In the genomic region with DNA sequence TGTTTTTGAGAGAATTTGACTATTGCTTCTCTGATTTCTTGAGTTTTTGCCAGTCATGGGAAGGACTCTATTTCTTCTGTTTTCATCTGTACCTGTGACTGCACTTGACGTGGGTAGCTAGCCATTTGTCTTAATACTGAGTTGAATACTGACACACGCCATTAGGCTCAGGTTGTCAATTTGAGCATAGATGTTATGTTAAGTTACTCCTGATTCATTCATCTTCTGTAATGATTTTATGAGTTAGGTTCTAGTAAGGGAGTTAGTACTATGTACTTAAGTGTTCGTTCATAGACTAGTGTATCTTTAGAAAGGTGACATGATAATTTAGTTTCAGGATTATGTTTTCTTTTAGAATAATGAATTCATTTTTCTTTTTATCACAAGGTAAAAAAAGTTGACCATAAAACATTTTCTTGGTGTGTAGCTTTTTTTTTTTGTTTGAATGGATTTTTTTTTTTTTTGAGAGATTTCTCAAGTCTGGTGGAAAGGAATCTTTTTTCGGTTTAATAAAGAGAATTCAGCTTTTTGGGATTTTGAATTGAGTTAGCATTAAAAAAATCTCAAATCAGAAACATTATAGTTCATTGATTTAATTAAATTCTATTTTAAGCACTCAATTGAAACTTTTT, we compare ENCODE assay signal across 8 cellular contexts. TPM values are rescaled to one million over a fixed set of nuclear protein-coding genes. Genes with fewer than 3 reads are reported as not detected.
DNase-seq lines count a peak whose midpoint lies in the region; ATAC-seq, FAIRE-seq and TF ChIP-seq lines count a peak whose summit lies in the region.

No MANE protein-coding gene starts in this region.

- H3K9ac ChIP-seq in kidney (ENCODE audit: low read length in 2 of 2): peak overlapping the region; percentile 45 to 84

- 64 to 66% methylated on average over 4 of the region's 4 CpGs for WGBS in tibial nerve, 2 donors

- no peaks in the 10 kb centered on the region for H3K9me3 Mint-ChIP-seq in activated naive CD4-positive, alpha-beta T cell treated with anti-CD3 and anti-CD28 coated beads for 36 hours
- no peaks in the 10 kb centered on the region for H3K9me3 Mint-ChIP-seq in activated naive CD4-positive, alpha-beta T cell treated with anti-CD3 and anti-CD28 coated beads, Interleukin-2, amount 50 U/mL, for 72 hours
- H3K9me3 Mint-ChIP-seq in activated T-helper 1 cell treated with anti-CD3 and anti-CD28 coated beads, Interleukin-12 subunit alpha, Interleukin-12 subunit beta, Interleukin-2, Interleukin-4 antibody, amounts not matched to agents 30 ng/mL and 10 ng/mL and 1 ng/mL, durations not matched to agents 14 hours and 24 hours and 36 hours: no peaks in the 10 kb centered on the region

- peaks cover 66% of the 10 kb centered on the region for H3K27me3 Mint-ChIP-seq in activated naive CD4-positive, alpha-beta T cell treated with anti-CD3 and anti-CD28 coated beads for 36 hours (ENCODE audit: low read depth)
- H3K27me3 Mint-ChIP-seq in activated T-helper 1 cell treated with anti-CD3 and anti-CD28 coated beads, Interleukin-12 subunit alpha, Interleukin-12 subunit beta, Interleukin-2, Interleukin-4 antibody, amounts not matched to agents 30 ng/mL and 10 ng/mL and 1 ng/mL, durations not matched to agents 14 hours and 24 hours and 36 hours (ENCODE audit: insufficient read depth): peaks cover 60% of the 10 kb centered on the region

- H3K4me1 Mint-ChIP-seq in activated naive CD4-positive, alpha-beta T cell treated with anti-CD3 and anti-CD28 coated beads for 36 hours (ENCODE audit: low read depth): peaks cover 26% of the 10 kb centered on the region
- H3K4me1 Mint-ChIP-seq in activated T-helper 1 cell treated with anti-CD3 and anti-CD28 coated beads, Interleukin-12 subunit alpha, Interleukin-12 subunit beta, Interleukin-2, Interleukin-4 antibody, amounts not matched to agents 30 ng/mL and 10 ng/mL and 1 ng/mL, durations not matched to agents 14 hours and 24 hours and 36 hours (ENCODE audit: low read depth): peaks cover 69% of the 10 kb centered on the region

- H3K9me3 ChIP-seq in kidney (ENCODE audit: control insufficient read depth in 1 of 2, low read length in 2 of 2): no peaks in the 10 kb centered on the region
- H3K9me3 ChIP-seq in tibial nerve: no peaks in the 10 kb centered on the region

- DNase-seq in activated naive CD4-positive, alpha-beta T cell treated with anti-CD3 and anti-CD28 coated beads for 36 hours: no peak
- DNase-seq in activated naive CD4-positive, alpha-beta T cell treated with anti-CD3 and anti-CD28 coated beads, Interleukin-2, amount 50 U/mL, for 72 hours (ENCODE audit: low spot score in 2 of 2): no peak
- no peak for DNase-seq in activated T-helper 1 cell treated with anti-CD3 and anti-CD28 coated beads, Interleukin-12 subunit alpha, Interleukin-12 subunit beta, Interleukin-2, Interleukin-4 antibody, amounts not matched to agents 30 ng/mL and 10 ng/mL and 1 ng/mL, durations not matched to agents 14 hours and 24 hours and 36 hours (ENCODE audit: low spot score)
- DNase-seq in kidney (no peak), tibial nerve (ENCODE audit: low spot score in 2 of 2) (no peak), mucosa of gallbladder (ENCODE audit: low spot score) (no peak), SW 1271 (lab: John Stamatoyannopoulos, UW) (no peak)
- no peak for DNase-seq in activated CD4-positive, alpha-beta T cell treated with anti-CD3 and anti-CD28 coated beads for 48 hours

- peak overlapping the region in 1 of 2 donors; percentile 89 for H3K27ac ChIP-seq in kidney (ENCODE audit: low read depth in 2 of 2, low read length in 2 of 2)
- H3K27ac ChIP-seq in tibial nerve: peak overlapping the region in 1 of 4 donors; percentile 87

- H3K27me3 ChIP-seq in tibial nerve: peaks cover 0 to 7% of the 10 kb centered on the region in 2 donors

- TF ChIP-seq EP300 in tibial nerve (IDR thresholded peaks at IDR 0.05): no peak

- H3K4me1 ChIP-seq in kidney (ENCODE audit: control insufficient read depth in 1 of 2, insufficient read depth in 1 of 2, low read depth in 1 of 2, low read length in 2 of 2): peaks cover 8 to 18% of the 10 kb centered on the region in 2 donors
- H3K4me1 ChIP-seq in tibial nerve: peaks cover 0 to 50% (median 7%) of the 10 kb centered on the region in 4 donors

- peak; percentile 74 for FAIRE-seq in kidney (lab: Jason Lieb, UNC)

- peak overlapping the region; percentile 68 to 81 for H3K4me3 ChIP-seq in kidney (ENCODE audit: low read length in 2 of 2)
- peak overlapping the region; percentile 50 to 75 (median 64) for H3K4me3 ChIP-seq in tibial nerve

- CTCF ChIA-PET in activated naive CD4-positive, alpha-beta T cell treated with anti-CD3 and anti-CD28 coated beads for 36 hours (lab: Charles Lee): no interaction called here

- no peak for ATAC-seq in activated naive CD4-positive, alpha-beta T cell treated with anti-CD3 and anti-CD28 coated beads, Interleukin-2, amount 50 U/mL, for 72 hours

- H3K36me3 ChIP-seq in kidney (ENCODE audit: control insufficient read depth in 1 of 2, insufficient read depth in 2 of 2, low read length in 2 of 2): no peaks in the 10 kb centered on the region
- H3K36me3 ChIP-seq in tibial nerve: no peaks in the 10 kb centered on the region

- peaks cover 3% of the 10 kb centered on the region for H3K36me3 Mint-ChIP-seq in activated naive CD4-positive, alpha-beta T cell treated with anti-CD3 and anti-CD28 coated beads for 36 hours (ENCODE audit: low read depth)
- H3K36me3 Mint-ChIP-seq in activated naive CD4-positive, alpha-beta T cell treated with anti-CD3 and anti-CD28 coated beads, Interleukin-2, amount 50 U/mL, for 72 hours: peaks cover 5 to 22% of the 10 kb centered on the region in 2 donors
- peaks cover 5% of the 10 kb centered on the region for H3K36me3 Mint-ChIP-seq in activated T-helper 1 cell treated with anti-CD3 and anti-CD28 coated beads, Interleukin-12 subunit alpha, Interleukin-12 subunit beta, Interleukin-2, Interleukin-4 antibody, amounts not matched to agents 30 ng/mL and 10 ng/mL and 1 ng/mL, durations not matched to agents 14 hours and 24 hours and 36 hours (ENCODE audit: low read depth)

- TF ChIP-seq POLR2A in tibial nerve (IDR thresholded peaks at IDR 0.05): no peak

- intact Hi-C loops in activated naive CD4-positive, alpha-beta T cell treated with anti-CD3 and anti-CD28 coated beads for 36 hours (cut with micrococcal nuclease): loop anchor here (5.0 kb wide), 1 partner anchor 131 kb away; no protein-coding TSS in a partner anchor
- intact Hi-C loops in activated T-helper 1 cell treated with anti-CD3 and anti-CD28 coated beads, Interleukin-12 subunit alpha, Interleukin-12 subunit beta, Interleukin-2, Interleukin-4 antibody, amounts not matched to agents 30 ng/mL and 10 ng/mL and 1 ng/mL, durations not matched to agents 14 hours and 24 hours and 36 hours (cut with micrococcal nuclease): loop anchor here (5.0 kb wide), 3 partner anchors 876 to 1894 kb away; a partner anchor contains a TSS
- intact Hi-C loops in kidney (cut with DNase I): no loop called here

- H3K4me3 Mint-ChIP-seq in activated naive CD4-positive, alpha-beta T cell treated with anti-CD3 and anti-CD28 coated beads for 36 hours: peak overlapping the region; percentile 79
- H3K4me3 Mint-ChIP-seq in activated T-helper 1 cell treated with anti-CD3 and anti-CD28 coated beads, Interleukin-12 subunit alpha, Interleukin-12 subunit beta, Interleukin-2, Interleukin-4 antibody, amounts not matched to agents 30 ng/mL and 10 ng/mL and 1 ng/mL, durations not matched to agents 14 hours and 24 hours and 36 hours: peak overlapping the region; percentile 93

- TF ChIP-seq CTCF in kidney (IDR thresholded peaks at IDR 0.05; ENCODE audit: borderline replicate concordance, extremely low read depth, insufficient read depth): no peak
- no peak for TF ChIP-seq CTCF in tibial nerve (IDR thresholded peaks at IDR 0.05)

- H3K27ac Mint-ChIP-seq in activated naive CD4-positive, alpha-beta T cell treated with anti-CD3 and anti-CD28 coated beads for 36 hours: no peak overlapping the region
- peak overlapping the region in 1 of 2 donors; percentile 10 for H3K27ac Mint-ChIP-seq in activated naive CD4-positive, alpha-beta T cell treated with anti-CD3 and anti-CD28 coated beads, Interleukin-2, amount 50 U/mL, for 72 hours
- H3K27ac Mint-ChIP-seq in activated T-helper 1 cell treated with anti-CD3 and anti-CD28 coated beads, Interleukin-12 subunit alpha, Interleukin-12 subunit beta, Interleukin-2, Interleukin-4 antibody, amounts not matched to agents 30 ng/mL and 10 ng/mL and 1 ng/mL, durations not matched to agents 14 hours and 24 hours and 36 hours: peak overlapping the region; percentile 79

RNA-seq across cellular contexts. Expression of a gene that starts 1.7 kb away (rescaled TPM):
- 10 to 100 TPM; 12.5 to 13.9 TPM for total RNA-seq in activated naive CD4-positive, alpha-beta T cell treated with anti-CD3 and anti-CD28 coated beads for 36 hours
- 10 to 100 TPM; 13.5 to 15.4 TPM for total RNA-seq in activated naive CD4-positive, alpha-beta T cell treated with anti-CD3 and anti-CD28 coated beads, Interleukin-2, amount 50 U/mL, for 72 hours
- total RNA-seq in activated T-helper 1 cell treated with anti-CD3 and anti-CD28 coated beads, Interleukin-12 subunit alpha, Interleukin-12 subunit beta, Interleukin-2, Interleukin-4 antibody, amounts not matched to agents 30 ng/mL and 10 ng/mL and 1 ng/mL, durations not matched to agents 14 hours and 24 hours and 36 hours: 70.1 and 75.9 TPM in 2 replicates
- total RNA-seq in kidney (175 TPM), tibial nerve (100 to 1,000 TPM; 134 to 179 (median 144) TPM), mucosa of gallbladder (226 TPM)
- polyA plus RNA-seq in kidney (ENCODE audit: insufficient read depth, low read depth, low replicate concordance): 21.5 TPM
